8 cellular contexts compared by ENCODE assay signal in the genomic region with DNA sequence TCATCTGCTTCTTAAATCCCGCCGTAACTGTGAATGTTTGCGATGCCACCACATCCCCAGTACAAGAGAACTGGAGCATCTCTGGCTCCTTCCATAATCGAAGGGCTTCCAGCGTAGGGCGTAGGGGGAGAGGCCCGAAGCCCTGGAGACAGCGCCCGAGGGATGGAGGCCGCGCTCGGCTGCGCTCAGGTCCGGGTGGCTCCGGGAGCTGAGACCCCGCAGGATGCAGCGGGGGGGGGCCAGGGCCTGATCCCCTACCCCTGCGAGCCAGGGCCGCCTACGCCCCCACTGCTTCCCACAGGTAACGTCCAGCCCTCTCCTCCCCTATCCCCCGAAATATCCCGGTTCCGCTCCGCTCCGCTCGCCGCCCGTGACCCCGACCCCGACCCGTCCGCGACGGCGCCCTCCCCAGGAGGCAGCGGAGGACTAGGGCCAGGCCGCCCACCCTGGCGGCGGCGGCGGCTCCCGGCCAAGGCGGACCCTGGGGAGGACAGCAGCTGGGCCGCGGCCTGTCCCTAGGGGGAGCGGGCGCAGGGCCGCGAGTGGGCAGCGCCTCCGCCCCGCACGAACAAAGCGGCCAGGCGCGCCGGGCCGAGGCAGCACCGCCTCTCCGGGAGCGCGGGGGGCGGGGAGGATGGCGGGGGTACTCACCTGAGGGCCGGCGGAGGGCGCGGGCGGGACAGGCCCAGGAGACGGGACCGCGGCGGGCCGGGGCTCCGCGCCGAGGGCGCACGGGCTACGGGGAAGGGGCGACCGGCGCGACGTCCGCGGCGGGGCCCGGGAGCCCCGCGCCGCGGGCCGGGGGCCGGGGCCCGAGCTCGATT. TPM values are rescaled to one million over a fixed set of nuclear protein-coding genes. Genes with fewer than 3 reads are reported as not detected.
DNase-seq lines count a peak whose midpoint lies in the region; ATAC-seq and TF ChIP-seq lines count a peak whose summit lies in the region.

No MANE protein-coding gene starts in this region.

- H3K27me3 ChIP-seq in parathyroid adenoma (ENCODE audit: control insufficient read depth, insufficient read depth, low read length) = no peaks in the 10 kb centered on the region

- no peaks in the 10 kb centered on the region for H3K9me3 ChIP-seq in parathyroid adenoma (ENCODE audit: control insufficient read depth, low read length)

- H3K9ac ChIP-seq in parathyroid adenoma = no peak overlapping the region

- peak overlapping the region; percentile 66 for H2AFZ ChIP-seq in parathyroid adenoma

- no peak for TF ChIP-seq CTCF in AG10803 (conservative IDR thresholded peaks at IDR 0.05; ENCODE audit: low read length)
- no peak for TF ChIP-seq CTCF in parathyroid adenoma (IDR thresholded peaks at IDR 0.05)

- DNase-seq in AG10803 (ENCODE audit: low read depth) (peak; percentile 38), NCI-H1092 (lab: John Stamatoyannopoulos, UW) (peak; percentile 32), anterior cingulate cortex (lab: John Stamatoyannopoulos, UW) (peak in 48 of 58 donors; percentile 11 to 73 (median 43)), left ventricle myocardium superior (peak; percentile 71), superior temporal gyrus (ENCODE audit: extremely low spot score) (no peak)

- H3K79me2 ChIP-seq in parathyroid adenoma = peaks cover 16% of the 10 kb centered on the region

- H3K4me3 ChIP-seq in AG10803 (ENCODE audit: low read length) (peak overlapping the region; percentile 72), parathyroid adenoma (ENCODE audit: low read depth, low read length) (peak overlapping the region; percentile 80)

- intact Hi-C loops in left ventricle myocardium superior (cut with micrococcal nuclease) = no loop called here

- H3K4me2 ChIP-seq in parathyroid adenoma (ENCODE audit: low read length) = peak overlapping the region; percentile 81

- no peaks in the 10 kb centered on the region for H3K36me3 ChIP-seq in parathyroid adenoma (ENCODE audit: control insufficient read depth, insufficient read depth, low read length)

- ATAC-seq in GM19395 (IDR thresholded peaks at IDR 0.05; ENCODE audit: unreplicated experiment) (peak; percentile 36), left ventricle myocardium superior (peak; percentile 54), HG03280 (IDR thresholded peaks at IDR 0.05; ENCODE audit: unreplicated experiment) (no peak)

- H3K27ac ChIP-seq in parathyroid adenoma = peak overlapping the region; percentile 79

- H3K4me1 ChIP-seq in parathyroid adenoma = no peaks in the 10 kb centered on the region

RNA-seq across cellular contexts. Expression of gene WDFY3, which starts 0.7 kb away (rescaled TPM):
- 43.8 TPM for total RNA-seq in left ventricle myocardium superior
